18 cellular contexts compared by ENCODE assay signal in the genomic region with DNA sequence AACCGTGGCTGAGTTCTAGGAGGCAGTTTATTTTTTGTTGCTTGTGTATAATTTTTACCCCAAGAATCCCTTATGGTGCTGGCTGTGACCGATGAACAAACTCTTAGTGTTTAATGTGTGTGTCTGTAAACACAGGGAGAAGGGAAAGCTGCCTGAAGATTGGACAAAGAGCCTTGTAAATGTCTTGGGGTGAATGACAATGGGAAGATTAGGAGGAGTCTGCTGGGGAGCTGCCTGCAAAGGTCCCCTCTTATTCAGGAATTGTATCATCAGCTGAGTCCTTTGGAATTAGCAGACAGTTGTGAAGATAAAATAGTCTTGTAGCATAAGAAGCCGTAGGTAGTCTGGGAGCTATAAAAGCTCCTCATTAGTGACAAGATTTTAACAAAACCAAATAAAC.
"Had no signal": no experiment of that assay in that cellular context is flagged by ENCODE, and none has a peak within 500 bp of the region (broad histone marks: within the 10 kb centered on the region; RNA-seq: fewer than 3 reads in every experiment).

No MANE protein-coding gene starts in this region.

- H3K9me3 ChIP-seq: body of pancreas, SK-N-SH, suprapubic skin, transverse colon, uterus had no signal

- H3K27ac ChIP-seq: body of pancreas, suprapubic skin, transverse colon, uterus had no signal

- DNase-seq: activated CD4-positive, alpha-beta T cell treated with anti-CD3 and anti-CD28 coated beads, Interleukin-2, amount 50 U/mL, for 1 hour; activated gamma-delta T cell; activated naive CD8-positive, alpha-beta T cell treated with anti-CD3 and anti-CD28 coated beads, Interleukin-2, amount 10 ng/mL, durations not matched to agents 7 days and 5 days; activated T-cell treated with anti-CD3 and anti-CD28 coated beads, Interleukin-2, amount 50 U/mL, for 4 hours; amygdala; body of pancreas; dermis blood vessel endothelial cell; effector memory CD4-positive, alpha-beta T cell; SK-N-SH; stimulated activated naive CD4-positive, alpha-beta T cell treated with Interleukin-2 at 50 U/mL for 16 hours; transverse colon; uterus had no signal

- H3K36me3 Mint-ChIP-seq: mesothelial cell of epicardium had no signal

- H3K4me1 Mint-ChIP-seq: mesothelial cell of epicardium, nephron had no signal

- H3K36me3 ChIP-seq: suprapubic skin, transverse colon, uterus had no signal

- H3K4me3 ChIP-seq: body of pancreas, lung, suprapubic skin, transverse colon, uterus had no signal

- H3K27me3 ChIP-seq: body of pancreas, suprapubic skin, transverse colon, uterus had no signal

- H3K9me3 Mint-ChIP-seq: activated naive CD8-positive, alpha-beta T cell treated with anti-CD3 and anti-CD28 coated beads, Interleukin-2, amount 10 ng/mL, durations not matched to agents 7 days and 5 days; activated T-cell treated with anti-CD3 and anti-CD28 coated beads, Interleukin-2, amount 50 U/mL, for 4 hours had no signal

- H3K27ac Mint-ChIP-seq: activated naive CD8-positive, alpha-beta T cell treated with anti-CD3 and anti-CD28 coated beads, Interleukin-2, amount 10 ng/mL, durations not matched to agents 7 days and 5 days; mesothelial cell of epicardium; nephron; progenitor cell of endocrine pancreas had no signal

- H3K4me3 Mint-ChIP-seq: activated naive CD8-positive, alpha-beta T cell treated with anti-CD3 and anti-CD28 coated beads, Interleukin-2, amount 10 ng/mL, durations not matched to agents 7 days and 5 days; activated T-cell treated with anti-CD3 and anti-CD28 coated beads, Interleukin-2, amount 50 U/mL, for 4 hours; mesothelial cell of epicardium; nephron had no signal

- H3K4me1 ChIP-seq: body of pancreas, transverse colon, uterus had no signal

- ATAC-seq: activated CD4-positive, CD25-positive, alpha-beta regulatory T cell treated with anti-CD3 and anti-CD28 coated beads, Interleukin-2, amount 50 U/mL, for 24 hours; activated T-cell treated with anti-CD3 and anti-CD28 coated beads, Interleukin-2, amount 50 U/mL, for 4 hours; body of pancreas had no signal

- H3K9ac ChIP-seq: SK-N-SH had no signal
